8 cellular contexts compared by ENCODE assay signal in genomic region chrX:103607385-103608304, GRCh38. TPM values are rescaled to one million over a fixed set of nuclear protein-coding genes. Genes with fewer than 3 reads are reported as not detected.
DNase-seq lines count a peak whose midpoint lies in the region; ATAC-seq, FAIRE-seq and TF ChIP-seq lines count a peak whose summit lies in the region.

Gene TCEAL3 (plus strand): TSS chrX:103607963. CDS start chrX:103609065, 1,102 bp downstream.

- H4K20me1 ChIP-seq in keratinocyte (ENCODE audit: control insufficient read depth, extremely low read depth, insufficient read depth, low read length) (no peaks in the 10 kb centered on the region), smooth muscle cell (ENCODE audit: low read depth) (no peaks in the 10 kb centered on the region)

- peaks cover 2% of the 10 kb centered on the region for H3K79me2 ChIP-seq in keratinocyte (ENCODE audit: control insufficient read depth, insufficient read depth, low read length)
- H3K79me2 ChIP-seq in smooth muscle cell (ENCODE audit: low read depth) = no peaks in the 10 kb centered on the region

- peak; percentile 71 for ATAC-seq in GM19452 (IDR thresholded peaks at IDR 0.05; ENCODE audit: unreplicated experiment)

- H3K4me1 Mint-ChIP-seq in Caco-2 (ENCODE audit: low read depth, unreplicated experiment) (no peaks in the 10 kb centered on the region), chondrocyte (ENCODE audit: low read depth) (peaks cover 18% of the 10 kb centered on the region)

- CTCF ChIA-PET in Caco-2 (lab: Charles Lee) = interaction anchor here (0.7 kb wide), 1 partner anchor 22 kb away, joined by 3 read pairs; no protein-coding TSS in a partner anchor

- H3K27me3 Mint-ChIP-seq in Caco-2 (ENCODE audit: insufficient read depth, unreplicated experiment) (no peaks in the 10 kb centered on the region), chondrocyte (ENCODE audit: low read depth) (no peaks in the 10 kb centered on the region)

- dilution Hi-C loops in keratinocyte (cut with MboI; ENCODE audit: extremely low pct_ligation_motif_present, low sequenced_read_pairs) = no loop called here

- POLR2A ChIA-PET in Caco-2 (lab: Charles Lee) = no interaction called here

- 11% methylated on average over 36 of the region's 59 CpGs for WGBS in smooth muscle cell (ENCODE audit: low lambda C conversion rate)

- no peaks in the 10 kb centered on the region for H3K27me3 ChIP-seq in Caco-2 (replicated peaks; ENCODE audit: control insufficient read depth, insufficient read depth, low read length)
- H3K27me3 ChIP-seq in HL-60 (ENCODE audit: insufficient read depth, poor library complexity, severe bottlenecking) = peaks cover 18% of the 10 kb centered on the region
- H3K27me3 ChIP-seq in keratinocyte (ENCODE audit: control insufficient read depth, extremely low read depth, insufficient read depth, low read length) = peaks cover 3% of the 10 kb centered on the region
- H3K27me3 ChIP-seq in smooth muscle cell (ENCODE audit: low read depth) = no peaks in the 10 kb centered on the region

- H3K4me2 ChIP-seq in keratinocyte (ENCODE audit: control insufficient read depth, extremely low read depth, insufficient read depth, low read depth, low read length) = peak within 1 kb of the TSS; percentile 73
- peak within 1 kb of the TSS; percentile 93 for H3K4me2 ChIP-seq in smooth muscle cell

- peak within 1 kb of the TSS; percentile 77 for H3K4me3 Mint-ChIP-seq in Caco-2 (ENCODE audit: unreplicated experiment)
- peak within 1 kb of the TSS; percentile 83 for H3K4me3 Mint-ChIP-seq in chondrocyte (ENCODE audit: unreplicated experiment)

- H3K9me3 ChIP-seq in Caco-2 (no peaks in the 10 kb centered on the region), keratinocyte (ENCODE audit: control insufficient read depth, low read depth, low read length) (no peaks in the 10 kb centered on the region), smooth muscle cell (replicated peaks; ENCODE audit: low read depth) (no peaks in the 10 kb centered on the region)

- intact Hi-C loops in Caco-2 (cut with micrococcal nuclease; ENCODE audit: unreplicated experiment) = no loop called here

- H3K9ac ChIP-seq in keratinocyte (ENCODE audit: control insufficient read depth, extremely low read depth, insufficient read depth, low read length) (peak within 1 kb of the TSS; percentile 83), smooth muscle cell (ENCODE audit: low read depth) (peak within 1 kb of the TSS; percentile 97)

- FAIRE-seq in keratinocyte (lab: Jason Lieb, UNC) = no peak

- H3K36me3 Mint-ChIP-seq in Caco-2 (ENCODE audit: insufficient read depth, unreplicated experiment) (no peaks in the 10 kb centered on the region), chondrocyte (ENCODE audit: low read depth) (peaks cover 2% of the 10 kb centered on the region)

- DNase-seq in Caco-2 (peak in 1 of 2 experiments; percentile 22), HL-60 (ENCODE audit: low read depth in 1 of 2, low spot score in 1 of 2) (no peak), T-helper 2 cell (peak in 3 of 5 experiments; percentile 20 to 48 (median 44)), chondrocyte (ENCODE audit: low spot score) (no peak), keratinocyte (ENCODE audit: low read depth, low spot score) (no peak), smooth muscle cell (lab: John Stamatoyannopoulos, UW; ENCODE audit: unreplicated experiment) (peak; percentile 17), 8988T (no peak)

- H3K9me3 Mint-ChIP-seq in Caco-2 (ENCODE audit: unreplicated experiment) (no peaks in the 10 kb centered on the region), chondrocyte (ENCODE audit: low read depth) (peaks cover 4% of the 10 kb centered on the region)

- H3K9me1 ChIP-seq in keratinocyte (ENCODE audit: control insufficient read depth, extremely low read depth, insufficient read depth, low read length) = no peaks in the 10 kb centered on the region

- H3F3A ChIP-seq in smooth muscle cell (ENCODE audit: low read depth) = no peaks in the 10 kb centered on the region

- TF ChIP-seq CTCF in Caco-2 (IDR thresholded peaks at IDR 0.05; ENCODE audit: insufficient read depth in 1 of 2, low read depth in 1 of 2, low read length in 1 of 2, severe bottlenecking in 1 of 2, unreplicated experiment in 1 of 2) (no peak), HL-60 (IDR thresholded peaks at IDR 0.05; ENCODE audit: insufficient read depth, low read length) (no peak), chondrocyte (IDR thresholded peaks at IDR 0.05) (no peak), keratinocyte (optimal IDR thresholded peaks at IDR 0.05 in 1 of 3, IDR thresholded peaks at IDR 0.05 in 1 of 3, conservative IDR thresholded peaks at IDR 0.05 in 1 of 3; ENCODE audit: extremely low read depth in 1 of 3, insufficient read depth in 2 of 3, low read length in 3 of 3) (no peak), smooth muscle cell (IDR thresholded peaks at IDR 0.05; ENCODE audit: borderline replicate concordance, insufficient read depth, poor library complexity, severe bottlenecking) (no peak)

- H3K36me3 ChIP-seq in Caco-2 (ENCODE audit: control insufficient read depth, insufficient read depth, low read length) (no peaks in the 10 kb centered on the region), keratinocyte (ENCODE audit: control insufficient read depth in 2 of 2, extremely low read depth in 1 of 2, insufficient read depth in 2 of 2, low read length in 2 of 2) (no peaks in the 10 kb centered on the region), smooth muscle cell (ENCODE audit: low read depth) (no peaks in the 10 kb centered on the region)

- no TSS peak for BruUV-seq in Caco-2 (replicated peaks; lab: Mats Ljungman, UMichigan)

- H2AFZ ChIP-seq in keratinocyte (ENCODE audit: control insufficient read depth, low read length) = peak within 1 kb of the TSS; percentile 77
- peak within 1 kb of the TSS; percentile 97 for H2AFZ ChIP-seq in smooth muscle cell (ENCODE audit: low read depth)

- H3K27ac ChIP-seq in HL-60 (replicated peaks) = no peak within 1 kb of the TSS
- H3K27ac ChIP-seq in keratinocyte (ENCODE audit: control insufficient read depth, insufficient read depth, low read length) = peak within 1 kb of the TSS; percentile 67
- H3K27ac ChIP-seq in smooth muscle cell (ENCODE audit: low read depth) = peak within 1 kb of the TSS; percentile 79

- H3K4me3 ChIP-seq in Caco-2 (ENCODE audit: low read depth, low read length) (peak within 1 kb of the TSS; percentile 55), HL-60 (replicated peaks; ENCODE audit: insufficient read depth, low read length) (peak within 1 kb of the TSS; percentile 28), keratinocyte (ENCODE audit: control insufficient read depth in 2 of 3, extremely low read depth in 1 of 3, insufficient read depth in 2 of 3, low read depth in 1 of 3, low read length in 3 of 3) (peak within 1 kb of the TSS; percentile 57 to 69 (median 65)), smooth muscle cell (peak within 1 kb of the TSS; percentile 95)

- H3K27ac Mint-ChIP-seq in Caco-2 (ENCODE audit: unreplicated experiment) (no peak within 1 kb of the TSS), chondrocyte (ENCODE audit: unreplicated experiment) (peak within 1 kb of the TSS; percentile 93)

- no peaks in the 10 kb centered on the region for H3K4me1 ChIP-seq in Caco-2
- H3K4me1 ChIP-seq in keratinocyte (ENCODE audit: control insufficient read depth, extremely low read depth, insufficient read depth, low read length) = no peaks in the 10 kb centered on the region
- no peaks in the 10 kb centered on the region for H3K4me1 ChIP-seq in smooth muscle cell (ENCODE audit: low read depth)

RNA-seq across cellular contexts. Expression of gene TCEAL3, which starts in this region (rescaled TPM):
- total RNA-seq in Caco-2 (2022) = 2.7 and 3.3 TPM in 2 replicates
- total RNA-seq in chondrocyte = 40.0 to 40.8 TPM (median 40.2 TPM) in 3 replicates
- polyA plus RNA-seq in keratinocyte = 16.3 to 29.3 TPM (median 28.1 TPM) in 3 replicates
- 15.8 TPM for polyA plus RNA-seq in keratinocyte (2011; ENCODE audit: low read depth)
- polyA plus RNA-seq in keratinocyte (2011; cell fraction: cytosol; rRNA removed) = 20.5 and 30.1 TPM in 2 replicates
- polyA plus RNA-seq in keratinocyte (2011; cell fraction: nucleus; rRNA removed) = 11.8 and 12.0 TPM in 2 replicates
- polyA plus RNA-seq in keratinocyte (2012; ENCODE audit: low replicate concordance) = 20.0 and 53.5 TPM in 2 replicates
- 2.3 to 6.1 TPM (median 3.6 TPM) in 3 replicates for polyA minus RNA-seq in keratinocyte
- polyA minus RNA-seq in keratinocyte (2011; cell fraction: cytosol; rRNA and poly(A)+ RNA removed) = 9.2 TPM
- polyA minus RNA-seq in keratinocyte (2011; cell fraction: nucleus; rRNA and poly(A)+ RNA removed) = 1.1 and 1.4 TPM in 2 replicates
- total RNA-seq in smooth muscle cell = 14.0 and 29.6 TPM in 2 replicates
- 48.0 and 52.4 TPM in 2 replicates for polyA plus RNA-seq in smooth muscle cell

Comparison
In these comparisons a context has a peak if more than half of its experiments do, and no peak if none do; other contexts are left out.
1. DNase-seq: peak in T-helper 2 cell (3 of 5) and smooth muscle cell (single experiment); none in HL-60 (0 of 2), chondrocyte (single experiment), keratinocyte (single experiment) and 8988T (single experiment).
2. H3K4me3 ChIP-seq: peak in every context shown above with its lines; median percentile 95 in smooth muscle cell; 65 in keratinocyte; 55 in Caco-2; 28 in HL-60.